ENCODE assay signal across 8 cellular contexts in the genomic region with DNA sequence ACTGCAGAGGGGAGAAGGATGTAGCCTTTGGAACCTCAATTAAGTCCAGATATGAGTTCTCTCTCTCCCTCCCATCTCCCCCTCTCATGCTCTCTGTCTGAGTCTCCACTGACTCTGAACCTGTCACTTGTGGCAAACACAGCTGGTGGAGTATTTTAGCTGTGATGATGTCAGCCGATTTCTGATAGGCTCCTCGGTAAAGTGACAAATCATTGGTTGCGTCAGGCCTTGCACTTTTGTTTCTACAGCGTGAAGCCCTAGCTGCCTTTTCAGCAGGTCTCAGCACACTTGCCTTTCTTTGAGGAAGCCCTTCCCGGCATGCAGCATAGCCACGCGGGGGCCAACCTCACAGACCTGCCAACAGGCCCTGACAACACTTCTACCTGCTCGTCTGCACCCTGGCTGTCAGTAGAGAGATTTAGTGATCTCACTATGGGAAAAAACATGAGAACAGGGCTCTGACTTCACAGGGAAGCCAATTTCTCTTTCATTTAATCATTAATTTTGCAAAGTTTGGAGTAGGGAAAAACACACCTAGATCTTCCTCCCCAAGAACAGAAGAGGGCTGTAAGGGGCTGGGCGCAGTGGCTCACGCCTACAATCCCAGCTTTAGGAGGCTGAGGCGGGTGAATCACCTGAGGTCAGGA.
DNase-seq lines count a peak whose midpoint lies in the region; ATAC-seq lines count a peak whose summit lies in the region.

No MANE protein-coding gene starts in this region.

- no peaks in the 10 kb centered on the region for H3K27me3 ChIP-seq in muscle layer of colon (ENCODE audit: control insufficient read depth in 1 of 2, insufficient read depth in 2 of 2, low read length in 2 of 2)

- no peaks in the 10 kb centered on the region for H3K9me3 Mint-ChIP-seq in dendritic cell treated with granulocyte-macrophage colony-stimulating factor and Interleukin-4, amounts not matched to agents 40 ng/mL and 50 ng/mL, for 4 days

- peak overlapping the region; percentile 95 for H3K27ac Mint-ChIP-seq in dendritic cell treated with granulocyte-macrophage colony-stimulating factor and Interleukin-4, amounts not matched to agents 40 ng/mL and 50 ng/mL, for 4 days

- peaks cover 68% of the 10 kb centered on the region for H3K36me3 Mint-ChIP-seq in dendritic cell treated with granulocyte-macrophage colony-stimulating factor and Interleukin-4, amounts not matched to agents 40 ng/mL and 50 ng/mL, for 4 days (ENCODE audit: low read depth)

- peaks cover 17% of the 10 kb centered on the region for H3K36me3 ChIP-seq in muscle layer of colon (ENCODE audit: insufficient read depth, low read length)

- peaks cover 46% of the 10 kb centered on the region for H3K4me1 ChIP-seq in muscle layer of colon (ENCODE audit: insufficient read depth, low read length)

- peak; percentile 94 for DNase-seq in NCI-H1694 treated with DMSO at 0.1 percent for 48 hours (lab: John Stamatoyannopoulos, UW)
- DNase-seq in activated CD4-positive, alpha-beta T cell treated with anti-CD3 and anti-CD28 coated beads for 48 hours, result peak; percentile 83
- peak; percentile 46 to 47 for DNase-seq in stimulated activated CD8-positive, alpha-beta memory T cell treated with anti-CD3 and anti-CD28 coated beads, Interleukin-7, amount 100 ng/mL, for 1 hour (ENCODE audit: low read depth in 2 of 2)
- no peak for DNase-seq in UCSD-AML1 (lab: John Stamatoyannopoulos, UW; ENCODE audit: unreplicated experiment)

- H3K4me3 ChIP-seq in muscle layer of colon (ENCODE audit: low read depth in 1 of 2, low read length in 2 of 2), result no peak overlapping the region

- no peaks in the 10 kb centered on the region for H3K27me3 Mint-ChIP-seq in dendritic cell treated with granulocyte-macrophage colony-stimulating factor and Interleukin-4, amounts not matched to agents 40 ng/mL and 50 ng/mL, for 4 days

- peak overlapping the region; percentile 7 for H3K27ac ChIP-seq in muscle layer of colon (ENCODE audit: low read depth, low read length)

- ATAC-seq in GM18499 (IDR thresholded peaks at IDR 0.05; ENCODE audit: insufficient read depth, unreplicated experiment) (peak; percentile 80), HG02623 (IDR thresholded peaks at IDR 0.05; ENCODE audit: unreplicated experiment) (peak; percentile 85)

- intact Hi-C loops in dendritic cell treated with granulocyte-macrophage colony-stimulating factor and Interleukin-4, amounts not matched to agents 40 ng/mL and 50 ng/mL, for 4 days (cut with micrococcal nuclease), result no loop called here

- no peak overlapping the region for H3K9ac ChIP-seq in muscle layer of colon (ENCODE audit: low read length)

- H3K4me1 Mint-ChIP-seq in dendritic cell treated with granulocyte-macrophage colony-stimulating factor and Interleukin-4, amounts not matched to agents 40 ng/mL and 50 ng/mL, for 4 days (ENCODE audit: low read depth), result peaks cover 52% of the 10 kb centered on the region

- no peaks in the 10 kb centered on the region for H3K9me3 ChIP-seq in muscle layer of colon (ENCODE audit: low read length)

- H3K4me3 Mint-ChIP-seq in dendritic cell treated with granulocyte-macrophage colony-stimulating factor and Interleukin-4, amounts not matched to agents 40 ng/mL and 50 ng/mL, for 4 days, result peak overlapping the region; percentile 55
